8 cellular contexts compared by ENCODE assay signal in the genomic region with DNA sequence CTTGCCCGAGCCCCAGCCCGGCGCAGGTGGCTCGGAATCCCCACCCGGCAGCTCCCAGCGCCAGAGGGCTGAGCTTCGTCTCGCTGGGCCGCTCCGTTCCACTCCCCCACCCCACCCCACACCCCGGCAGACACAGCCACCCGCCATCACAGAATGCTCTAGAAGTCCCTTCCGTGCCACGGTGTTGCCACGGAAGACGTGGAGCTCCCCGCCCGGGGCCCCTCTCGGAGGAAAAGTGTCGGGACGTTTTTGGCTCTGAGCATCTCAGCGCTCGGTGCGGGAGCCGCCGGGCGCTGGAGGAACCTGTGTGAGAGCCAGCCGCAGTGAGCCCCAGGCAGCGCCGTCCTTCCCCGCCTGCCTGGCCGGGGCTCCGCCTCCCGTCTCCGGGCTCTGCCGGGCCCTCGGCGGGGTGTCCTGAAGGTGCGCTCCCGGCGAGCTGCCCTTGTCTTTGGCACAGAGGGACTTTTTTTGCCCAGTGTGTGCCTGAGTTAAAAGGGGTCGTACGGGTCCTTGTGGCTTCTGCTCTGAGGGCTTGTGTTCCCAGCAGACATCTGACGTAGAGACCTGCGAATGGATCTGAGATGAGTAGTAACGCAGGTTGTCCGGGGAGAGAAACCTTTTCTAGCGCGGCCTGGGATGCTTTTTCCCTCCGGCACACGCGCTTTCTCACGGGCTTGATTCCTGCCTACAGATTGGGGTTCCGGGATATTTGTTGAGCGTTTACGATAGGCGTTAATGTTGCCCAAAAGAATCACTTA. TPM values are rescaled to one million over a fixed set of nuclear protein-coding genes. Genes with fewer than 3 reads are reported as not detected.
DNase-seq lines count a peak whose midpoint lies in the region; ATAC-seq and TF ChIP-seq lines count a peak whose summit lies in the region.

No MANE protein-coding gene starts in this region.

- ATAC-seq in HG03457 (IDR thresholded peaks at IDR 0.05; ENCODE audit: unreplicated experiment), result no peak

- H3K27me3 Mint-ChIP-seq in Caco-2 (ENCODE audit: insufficient read depth, unreplicated experiment) (no peaks in the 10 kb centered on the region), HFFc6 (ENCODE audit: insufficient read depth) (peaks cover 6% of the 10 kb centered on the region; the same call in 1 of the 2 replicates)

- H3K27me3 ChIP-seq in Caco-2 (replicated peaks; ENCODE audit: control insufficient read depth, insufficient read depth, low read length) (no peaks in the 10 kb centered on the region), suprapubic skin (no peaks in the 10 kb centered on the region)

- intact Hi-C loops in Caco-2 (cut with micrococcal nuclease; ENCODE audit: unreplicated experiment), result loop anchor here (10.0 kb wide), 1 partner anchor 340 kb away; the partner anchor contains the start of genes PIGN and RELCH

- H3K27ac Mint-ChIP-seq in Caco-2 (ENCODE audit: unreplicated experiment) (peak overlapping the region; percentile 35), HFFc6 (peak overlapping the region; percentile 61)

- TF ChIP-seq CTCF in Caco-2 (IDR thresholded peaks at IDR 0.05; ENCODE audit: insufficient read depth in 1 of 2, low read depth in 1 of 2, low read length in 1 of 2, severe bottlenecking in 1 of 2, unreplicated experiment in 1 of 2) (no peak), HFFc6 (IDR thresholded peaks at IDR 0.05) (no peak), suprapubic skin (IDR thresholded peaks at IDR 0.05) (no peak)

- POLR2A ChIA-PET in Caco-2 (lab: Charles Lee), result no interaction called here

- no peaks in the 10 kb centered on the region for H3K9me3 Mint-ChIP-seq in Caco-2 (ENCODE audit: unreplicated experiment)
- H3K9me3 Mint-ChIP-seq in HFFc6, result no peaks in the 10 kb centered on the region

- CTCF ChIA-PET in Caco-2 (lab: Charles Lee), result no interaction called here

- H3K4me3 ChIP-seq in Caco-2 (ENCODE audit: low read depth, low read length) (peak overlapping the region; percentile 69), suprapubic skin (peak overlapping the region; percentile 87)

- H3K27ac ChIP-seq in suprapubic skin, result peak overlapping the region; percentile 98

- H3K4me3 Mint-ChIP-seq in Caco-2 (ENCODE audit: unreplicated experiment) (peak overlapping the region; percentile 76), HFFc6 (peak overlapping the region; percentile 89)

- DNase-seq in Caco-2 (peak in 1 of 2 experiments; percentile 49), HFFc6 (peak; percentile 22), OCI-M1 (lab: John Stamatoyannopoulos, UW) (peak; percentile 57), germinal center (ENCODE audit: low spot score) (peak; percentile 71), nucleus accumbens (lab: John Stamatoyannopoulos, UW) (peak in 53 of 56 donors; percentile 8 to 87 (median 61)), suprapubic skin (ENCODE audit: low spot score in 2 of 2) (peak in 1 of 2 donors; percentile 76)
- peak; percentile 34 to 57 (median 41) for DNase-seq in activated naive CD4-positive, alpha-beta T cell (lab: John Stamatoyannopoulos, UW)

- H3K4me1 Mint-ChIP-seq in Caco-2 (ENCODE audit: low read depth, unreplicated experiment), result no peaks in the 10 kb centered on the region
- H3K4me1 Mint-ChIP-seq in HFFc6 (ENCODE audit: low read depth), result peaks cover 35% of the 10 kb centered on the region

- H3K36me3 ChIP-seq in Caco-2 (ENCODE audit: control insufficient read depth, insufficient read depth, low read length), result no peaks in the 10 kb centered on the region
- H3K36me3 ChIP-seq in suprapubic skin, result no peaks in the 10 kb centered on the region

- no peak for TF ChIP-seq POLR2A in suprapubic skin (IDR thresholded peaks at IDR 0.05)

- H3K36me3 Mint-ChIP-seq in Caco-2 (ENCODE audit: insufficient read depth, unreplicated experiment), result no peaks in the 10 kb centered on the region
- no peaks in the 10 kb centered on the region for H3K36me3 Mint-ChIP-seq in HFFc6 (ENCODE audit: low read depth)

- H3K4me1 ChIP-seq in Caco-2 (peaks cover 10% of the 10 kb centered on the region), suprapubic skin (peaks cover 33% of the 10 kb centered on the region)

- no peak for TF ChIP-seq EP300 in suprapubic skin (IDR thresholded peaks at IDR 0.05)

- no peaks in the 10 kb centered on the region for H3K9me3 ChIP-seq in Caco-2
- no peaks in the 10 kb centered on the region for H3K9me3 ChIP-seq in suprapubic skin

- 7% methylated on average over 31 of the region's 57 CpGs for WGBS in suprapubic skin

- no TSS peak for BruUV-seq in Caco-2 (replicated peaks; lab: Mats Ljungman, UMichigan)

RNA-seq across cellular contexts. Expression of gene ZCCHC2, which starts 1.8 kb away (rescaled TPM):
- total RNA-seq in Caco-2 (2022), result 6.9 and 8.9 TPM in 2 replicates
- total RNA-seq in HFFc6 (2021; fragmentation: NEBNext Ultra II Directional; extraction: Animal tissue kit (Norgen Biotek cat#: 25700)), result 1 to 10 TPM; 4.6 to 7.1 (median 5.4) TPM
- 10 to 100 TPM; 22.7 to 43.5 (median 32.4) TPM for total RNA-seq in suprapubic skin
